ENCODE assay signal across 12 cellular contexts in genomic region chr17:33751702-33752065, GRCh38.
DNase-seq lines count a peak whose midpoint lies in the region; ATAC-seq, FAIRE-seq and TF ChIP-seq lines count a peak whose summit lies in the region.
"Had no signal": no experiment of that assay in that cellular context is flagged by ENCODE, and none has a peak within 500 bp of the region (broad histone marks: within the 10 kb centered on the region; RNA-seq: fewer than 3 reads in every experiment).

No MANE protein-coding gene starts in this region.

- no peak overlapping the region; the same call in 1 of the 2 replicates for H2BK12ac ChIP-seq in H1 (ENCODE audit: low read depth, low read length)

- no peaks in the 10 kb centered on the region for H3K23me2 ChIP-seq in H1 (ENCODE audit: low read depth, low read length)

- no peak overlapping the region for H3K56ac ChIP-seq in H1 (replicated peaks; ENCODE audit: insufficient read length, low read depth, low read length)

- no peak overlapping the region for H4K5ac ChIP-seq in H1 (ENCODE audit: insufficient read length, low read depth, low read length)

- H3F3A ChIP-seq in SK-N-SH (replicated peaks; ENCODE audit: insufficient read depth) = no peaks in the 10 kb centered on the region

- ATAC-seq in SK-N-SH treated with all-trans-retinoic acid at 6 μM for 48 hours (no peak), GM21529 (IDR thresholded peaks at IDR 0.05; ENCODE audit: unreplicated experiment) (no peak), GM21825 (IDR thresholded peaks at IDR 0.05; ENCODE audit: unreplicated experiment) (no peak)

- no peaks in the 10 kb centered on the region for H3K9me2 ChIP-seq in SK-N-SH

- H3K27ac ChIP-seq in SK-N-SH (ENCODE audit: low read depth in 2 of 2, low read length in 1 of 2) = no peak overlapping the region
- no peak overlapping the region for H3K27ac ChIP-seq in H1 (ENCODE audit: low read depth, low read length)
- H3K27ac ChIP-seq: 22Rv1, epithelial cell of prostate, upper lobe of left lung had no signal

- FAIRE-seq in H1 (lab: Jason Lieb, UNC) = no peak

- H3K18ac ChIP-seq in H1 (ENCODE audit: extremely low read depth, low read length) = peak overlapping the region; percentile 79; the same call in 1 of the 2 replicates

- TF ChIP-seq POLR2A in H1 (IDR thresholded peaks at IDR 0.05; ENCODE audit: control extremely low read depth in 1 of 2, low read depth in 2 of 2, low read length in 2 of 2) = no peak

- CTCF ChIA-PET in SK-N-SH (lab: Yijun Ruan, JAX) (interaction anchor here (0.6 to 2.6 kb wide), 23 partner anchors 9 to 875 kb away, joined by 3 to 62 read pairs (median 5); no protein-coding TSS in a partner anchor), H1 (lab: Charles Lee; ENCODE audit: partially characterized antibody) (interaction anchor here (0.7 to 4.7 kb wide), 15 partner anchors 14 to 394 kb away, joined by 3 to 52 read pairs (median 4); no protein-coding TSS in a partner anchor)

- H3K4ac ChIP-seq in H1 (replicated peaks; ENCODE audit: insufficient read length, low read depth, low read length) = no peak overlapping the region

- H4K20me1 ChIP-seq in SK-N-SH (ENCODE audit: insufficient read depth) = no peaks in the 10 kb centered on the region
- H4K20me1 ChIP-seq in H1 (replicated peaks in 1 of 2; ENCODE audit: control insufficient read depth in 1 of 2, insufficient read depth in 2 of 2, low read length in 2 of 2) = no peaks in the 10 kb centered on the region

- H2AFZ ChIP-seq in SK-N-SH (ENCODE audit: low read depth) = peak overlapping the region; percentile 73
- no peak overlapping the region for H2AFZ ChIP-seq in H1 (ENCODE audit: low read length)

- H3K14ac ChIP-seq in H1 (ENCODE audit: insufficient read length) = no peak overlapping the region

- H3K79me2 ChIP-seq in SK-N-SH (ENCODE audit: insufficient read depth) = no peaks in the 10 kb centered on the region
- H3K79me2 ChIP-seq in H1 (ENCODE audit: control insufficient read depth in 1 of 2, insufficient read depth in 2 of 2, low read length in 2 of 2) = no peaks in the 10 kb centered on the region; a peak in 1 of 4 replicates

- TF ChIP-seq EP300 in SK-N-SH (IDR thresholded peaks at IDR 0.05; ENCODE audit: borderline replicate concordance in 1 of 2, low read depth in 1 of 2, low read length in 1 of 2) = no peak
- no peak for TF ChIP-seq EP300 in H1 (IDR thresholded peaks at IDR 0.05; ENCODE audit: borderline replicate concordance in 1 of 2, low read depth in 2 of 2, low read length in 2 of 2)

- H2BK120ac ChIP-seq in H1 (replicated peaks; ENCODE audit: low read depth, low read length) = no peak overlapping the region

- no peak for TF ChIP-seq RAD21 in SK-N-SH (IDR thresholded peaks at IDR 0.05; ENCODE audit: low read length)
- TF ChIP-seq RAD21 in H1 (IDR thresholded peaks at IDR 0.05 in 1 of 2, conservative IDR thresholded peaks at IDR 0.05 in 1 of 2; ENCODE audit: low read depth in 2 of 2, low read length in 2 of 2) = no peak

- no peak overlapping the region for H2BK5ac ChIP-seq in H1 (ENCODE audit: low read depth, low read length)

- peak overlapping the region; percentile 95; the same call in 1 of the 2 replicates for H2AK5ac ChIP-seq in H1 (ENCODE audit: low read depth, low read length)

- no peak overlapping the region for H4K91ac ChIP-seq in H1 (replicated peaks; ENCODE audit: insufficient read length, low read length)

- H3K27ac Mint-ChIP-seq in neural crest cell (ENCODE audit: unreplicated experiment) = peak overlapping the region; percentile 23
- H3K27ac Mint-ChIP-seq: activated T-cell treated with anti-CD3 and anti-CD28 coated beads, Interleukin-2, amount 50 U/mL, for 24 hours had no signal

- H3K9me3 Mint-ChIP-seq in neural crest cell = no peaks in the 10 kb centered on the region

- H3K36me3 Mint-ChIP-seq in neural crest cell (ENCODE audit: low read depth) = no peaks in the 10 kb centered on the region

- no peak overlapping the region for H2BK20ac ChIP-seq in H1 (ENCODE audit: low read length)

- no peak overlapping the region for H3K23ac ChIP-seq in H1 (ENCODE audit: insufficient read length)

- no peak overlapping the region for H4K8ac ChIP-seq in H1 (ENCODE audit: extremely low read depth, insufficient read depth, low read length)

- 15% methylated on average over 5 of the region's 5 CpGs for WGBS in SK-N-SH (ENCODE audit: low lambda C conversion rate)
- 26% methylated on average over 5 of the region's 5 CpGs; no CpG with 5 or more reads in 1 of the 2 experiments for WGBS in H1 (ENCODE audit: extremely low coverage in 1 of 2, insufficient coverage in 1 of 2, insufficient read length in 1 of 2, insufficient replicate concordance in 2 of 2, low coverage in 1 of 2, low lambda C conversion rate in 2 of 2, missing lambda C conversion rate in 1 of 2), 2 experiments

- no peak overlapping the region for H2BK15ac ChIP-seq in H1 (ENCODE audit: low read length)

- no peaks in the 10 kb centered on the region for H3K27me3 ChIP-seq in SK-N-SH (ENCODE audit: insufficient read depth)
- peaks cover 5 to 23% (median 16%) of the 10 kb centered on the region in 4 experiments for H3K27me3 ChIP-seq in H1 (replicated peaks in 1 of 4; ENCODE audit: control insufficient read depth in 3 of 4, extremely low read depth in 1 of 4, insufficient read depth in 3 of 4, low read length in 3 of 4)

- peaks cover 0 to 5% of the 10 kb centered on the region in 2 experiments; a peak in 2 of 4 replicates for H3K4me1 ChIP-seq in SK-N-SH (ENCODE audit: control insufficient read depth in 1 of 2, insufficient read depth in 2 of 2, low read depth in 1 of 2, low read length in 1 of 2)
- H3K4me1 ChIP-seq in H1 (replicated peaks in 1 of 4; ENCODE audit: control insufficient read depth in 3 of 4, insufficient read depth in 4 of 4, low read length in 3 of 4) = peaks cover 5 to 13% (median 8%) of the 10 kb centered on the region in 4 experiments

- H3K4me3 ChIP-seq in SK-N-SH (ENCODE audit: low read depth in 2 of 2, low read length in 1 of 2) = peak overlapping the region; percentile 26 to 46; a peak in 3 of 4 replicates
- H3K4me3 ChIP-seq in H1 (ENCODE audit: extremely low read depth in 1 of 4, insufficient read depth in 2 of 4, low read depth in 3 of 4, low read length in 4 of 4) = peak overlapping the region in 1 of 4 experiments; percentile 51; a peak in 2 of 8 replicates
- H3K4me3 ChIP-seq: upper lobe of left lung had no signal

- H3K9me3 ChIP-seq in SK-N-SH (no peaks in the 10 kb centered on the region), H1 (ENCODE audit: insufficient read depth in 2 of 2, low read depth in 1 of 2, low read length in 1 of 2) (peaks cover 4 to 6% of the 10 kb centered on the region in 2 experiments; a peak in 2 of 4 replicates)

- TF ChIP-seq CTCF in SK-N-SH (IDR thresholded peaks at IDR 0.05) (no peak), H1 (IDR thresholded peaks at IDR 0.05; ENCODE audit: control extremely low read depth in 1 of 3, insufficient read depth in 1 of 3, low read depth in 1 of 3, low read length in 3 of 3) (no peak), neural crest cell (conservative IDR thresholded peaks at IDR 0.05) (no peak)

- H3K36me3 ChIP-seq in SK-N-SH (replicated peaks in 1 of 2; ENCODE audit: control insufficient read depth in 1 of 2, insufficient read depth in 2 of 2, low read length in 1 of 2) (no peaks in the 10 kb centered on the region), H1 (ENCODE audit: control insufficient read depth in 2 of 4, insufficient read depth in 4 of 4, low read length in 3 of 4) (no peaks in the 10 kb centered on the region)
- H3K36me3 ChIP-seq: upper lobe of left lung had no signal

- H3K27me3 Mint-ChIP-seq in neural crest cell (ENCODE audit: low read depth) = peaks cover 71% of the 10 kb centered on the region

- DNase-seq in SK-N-SH (no peak), NCI-H2227 (lab: John Stamatoyannopoulos, UW; ENCODE audit: unreplicated experiment) (peak; percentile 12), H1 (ENCODE audit: low read depth in 1 of 2, low spot score in 2 of 2) (no peak), neural crest cell (ENCODE audit: low read depth, low spot score) (no peak), RKO (ENCODE audit: low spot score) (no peak)

- no peaks in the 10 kb centered on the region for H3K79me1 ChIP-seq in H1 (ENCODE audit: low read depth, low read length)

- H3K9ac ChIP-seq in SK-N-SH = peak overlapping the region; percentile 13; the same call in 1 of the 2 replicates
- no peak overlapping the region for H3K9ac ChIP-seq in H1 (replicated peaks in 1 of 4; ENCODE audit: extremely low read depth in 1 of 4, low read depth in 3 of 4, low read length in 3 of 4)

- H3K4me2 ChIP-seq in SK-N-SH (peak overlapping the region; percentile 62), H1 (ENCODE audit: insufficient read depth in 1 of 2, low read depth in 2 of 2, low read length in 2 of 2) (peak overlapping the region; percentile 5 to 60)

- H3K4me1 Mint-ChIP-seq in neural crest cell = peaks cover 12% of the 10 kb centered on the region

- peak overlapping the region; percentile 17 for H3K4me3 Mint-ChIP-seq in neural crest cell
- H3K4me3 Mint-ChIP-seq: activated T-cell treated with anti-CD3 and anti-CD28 coated beads, Interleukin-2, amount 50 U/mL, for 24 hours had no signal

- POLR2A ChIA-PET in SK-N-SH (lab: Yijun Ruan, JAX) (no interaction called here), H1 (lab: Charles Lee; ENCODE audit: partially characterized antibody) (no interaction called here)

TF ChIP-seq in SK-N-SH, 30 proteins besides CTCF, POLR2A, EP300 and RAD21 (continues in another document):
- no peak for TF ChIP-seq TCF12 (IDR thresholded peaks at IDR 0.05)

TF ChIP-seq in SK-N-SH treated with all-trans-retinoic acid at 6 μM for 48 hours, 23 proteins besides CTCF, POLR2A, EP300 and RAD21 (continues in another document):
- TF ChIP-seq TOX (CRISPR knock-in tag; IDR thresholded peaks at IDR 0.05; ENCODE audit: borderline replicate concordance) = no peak

TF ChIP-seq in H1, 55 proteins besides CTCF, POLR2A, EP300 and RAD21:
- TF ChIP-seq RXRA (IDR thresholded peaks at IDR 0.05; ENCODE audit: insufficient read depth, low read depth, low read length) = no peak
- no peak for TF ChIP-seq FOSL1 (IDR thresholded peaks at IDR 0.05; ENCODE audit: insufficient read depth, low read depth, low read length)
- TF ChIP-seq JUN (IDR thresholded peaks at IDR 0.05; ENCODE audit: low read depth, low read length) = no peak
- TF ChIP-seq TEAD4 (IDR thresholded peaks at IDR 0.05; ENCODE audit: low read depth, low read length) = no peak
- no peak for TF ChIP-seq KDM5A (IDR thresholded peaks at IDR 0.05; ENCODE audit: low read length)
- no peak for TF ChIP-seq GTF2F1 (IDR thresholded peaks at IDR 0.05; ENCODE audit: borderline replicate concordance, low read depth, low read length)
- TF ChIP-seq BCL11A (IDR thresholded peaks at IDR 0.05; ENCODE audit: low read depth in 2 of 2, low read length in 2 of 2) = no peak
TF ChIP-seq in H1: peak in this region for 0.
